ENCODE assay signal across 14 cellular contexts in genomic region chr1:234409328-234409727, GRCh38. TPM values are rescaled to one million over a fixed set of nuclear protein-coding genes. Genes with fewer than 3 reads are reported as not detected.
DNase-seq lines count a peak whose midpoint lies in the region; ATAC-seq, FAIRE-seq and TF ChIP-seq lines count a peak whose summit lies in the region.
"Had no signal": no experiment of that assay in that cellular context is flagged by ENCODE, and none has a peak within 500 bp of the region (broad histone marks: within the 10 kb centered on the region; RNA-seq: fewer than 3 reads in every experiment).

No MANE protein-coding gene starts in this region.

- H3K4me3 ChIP-seq in A549, result no peak overlapping the region
- no peak overlapping the region for H3K4me3 ChIP-seq in epithelial cell of esophagus (ENCODE audit: low read length)
- no peak overlapping the region for H3K4me3 ChIP-seq in ascending aorta
- H3K4me3 ChIP-seq in testis, result no peak overlapping the region
- H3K4me3 ChIP-seq: stomach had no signal

- H3K4me3 Mint-ChIP-seq in T-helper 2 cell treated with Interferon-gamma antibody and Interleukin-4, amounts not matched to agents 5 μg/mL and 100 μg/mL, for 36 hours, result peak overlapping the region; percentile 72
- H3K4me3 Mint-ChIP-seq: activated B cell treated with CpG ODN at 0.5 μM for 24 hours had no signal

- H3K4me1 ChIP-seq in A549 (no peaks in the 10 kb centered on the region), ascending aorta (no peaks in the 10 kb centered on the region), testis (no peaks in the 10 kb centered on the region)
- H3K4me1 ChIP-seq: stomach had no signal

- H3K27ac Mint-ChIP-seq in T-helper 2 cell treated with Interferon-gamma antibody and Interleukin-4, amounts not matched to agents 5 μg/mL and 100 μg/mL, for 36 hours, result peak overlapping the region; percentile 94
- H3K27ac Mint-ChIP-seq: activated B cell treated with CpG ODN at 0.5 μM for 24 hours had no signal

- WGBS in A549 (ENCODE audit: missing lambda C conversion rate), result 83% methylated on average over 5 of the region's 5 CpGs
- WGBS in testis, 2 donors, result 82 to 84% methylated on average over 5 of the region's 5 CpGs

- no peak for TF ChIP-seq EP300 in A549 (IDR thresholded peaks at IDR 0.05)

- H3K27ac ChIP-seq in A549, result no peak overlapping the region
- no peak overlapping the region for H3K27ac ChIP-seq in ascending aorta
- no peak overlapping the region for H3K27ac ChIP-seq in testis
- H3K27ac ChIP-seq: neutrophil, stomach had no signal

- intact Hi-C loops in ascending aorta (cut with DNase I), result no loop called here
- intact Hi-C loops in testis (cut with DNase I; ENCODE audit: low total_unique reads), result no loop called here

- peak in 1 of 2 experiments; percentile 34; a peak in 2 of 5 replicates for TF ChIP-seq RAD21 in A549 (conservative IDR thresholded peaks at IDR 0.05 in 1 of 2, IDR thresholded peaks at IDR 0.05 in 1 of 2)

- POLR2A ChIA-PET in A549 (lab: Yijun Ruan, JAX), result no interaction called here

- ATAC-seq in A549, result no peak
- no peak for ATAC-seq in GM19023 (IDR thresholded peaks at IDR 0.05; ENCODE audit: unreplicated experiment)

- H3K36me3 Mint-ChIP-seq in T-helper 2 cell treated with Interferon-gamma antibody and Interleukin-4, amounts not matched to agents 5 μg/mL and 100 μg/mL, for 36 hours (ENCODE audit: low read depth), result peaks cover 40% of the 10 kb centered on the region

- CTCF ChIA-PET in A549 (lab: Yijun Ruan, JAX), result interaction anchor here (1.0 to 1.8 kb wide), 3 partner anchors 28 to 294 kb away, joined by 3 to 6 read pairs (median 3); no protein-coding TSS in a partner anchor

- peaks cover 0 to 3% of the 10 kb centered on the region in 2 donors for H3K36me3 ChIP-seq in ascending aorta
- no peaks in the 10 kb centered on the region for H3K36me3 ChIP-seq in testis (ENCODE audit: low read depth, missing control alignments)
- H3K36me3 ChIP-seq: neutrophil had no signal

- H3K9me3 ChIP-seq in A549, result no peaks in the 10 kb centered on the region
- H3K9me3 ChIP-seq in ascending aorta, result no peaks in the 10 kb centered on the region
- H3K9me3 ChIP-seq in testis, result no peaks in the 10 kb centered on the region
- H3K9me3 ChIP-seq: neutrophil, stomach had no signal

- peak in 1 of 2 experiments; percentile 19 for DNase-seq in A549 (ENCODE audit: low read depth in 1 of 2, low spot score in 1 of 2)
- no peak for DNase-seq in D721Med (ENCODE audit: insufficient read length, low spot score)
- DNase-seq in T-helper 2 cell treated with Interferon-gamma antibody and Interleukin-4, amounts not matched to agents 5 μg/mL and 100 μg/mL, for 36 hours (ENCODE audit: low spot score), result peak; percentile 23
- no peak for DNase-seq in epithelial cell of esophagus (ENCODE audit: low read depth)
- DNase-seq in ascending aorta (ENCODE audit: low spot score in 2 of 2), result no peak
- no peak for DNase-seq in testis
- DNase-seq in NCI-H1105 (lab: John Stamatoyannopoulos, UW), result no peak
- DNase-seq: activated B cell treated with CpG ODN at 0.5 μM for 24 hours, NCI-H187 treated with DMSO at 0.1 percent for 48 hours, stomach had no signal

- H3K9me3 Mint-ChIP-seq in T-helper 2 cell treated with Interferon-gamma antibody and Interleukin-4, amounts not matched to agents 5 μg/mL and 100 μg/mL, for 36 hours, result no peaks in the 10 kb centered on the region
- H3K9me3 Mint-ChIP-seq: activated B cell treated with CpG ODN at 0.5 μM for 24 hours had no signal

- no peaks in the 10 kb centered on the region for H3K27me3 Mint-ChIP-seq in T-helper 2 cell treated with Interferon-gamma antibody and Interleukin-4, amounts not matched to agents 5 μg/mL and 100 μg/mL, for 36 hours (ENCODE audit: low read depth)
- H3K27me3 Mint-ChIP-seq: activated B cell treated with CpG ODN at 0.5 μM for 24 hours had no signal

- H3K4me1 Mint-ChIP-seq in T-helper 2 cell treated with Interferon-gamma antibody and Interleukin-4, amounts not matched to agents 5 μg/mL and 100 μg/mL, for 36 hours (ENCODE audit: low read depth), result peaks cover 31% of the 10 kb centered on the region
- H3K4me1 Mint-ChIP-seq: activated B cell treated with CpG ODN at 0.5 μM for 24 hours had no signal

- TF ChIP-seq POLR2A in A549 (IDR thresholded peaks at IDR 0.05; ENCODE audit: low read length) (no peak), testis (IDR thresholded peaks at IDR 0.05) (no peak)

- FAIRE-seq in A549 (lab: Jason Lieb, UNC) (no peak), D721Med (lab: Jason Lieb, UNC) (peak; percentile 78)
- FAIRE-seq: astrocyte, GM12892 had no signal

- TF ChIP-seq CTCF in A549 (IDR thresholded peaks at IDR 0.05) (no peak; the same call in 2 of the 3 replicates), D721Med (IDR thresholded peaks at IDR 0.05; ENCODE audit: insufficient read depth, missing control alignments) (peak; percentile 21), epithelial cell of esophagus (IDR thresholded peaks at IDR 0.05; ENCODE audit: insufficient read depth, low read depth, low read length, missing control alignments) (peak; percentile 20), ascending aorta (IDR thresholded peaks at IDR 0.05) (no peak), testis (IDR thresholded peaks at IDR 0.05) (no peak)

- H3K4me2 ChIP-seq in A549, result no peak overlapping the region

- H3K27me3 ChIP-seq in ascending aorta (no peaks in the 10 kb centered on the region), testis (no peaks in the 10 kb centered on the region)
- H3K27me3 ChIP-seq: neutrophil, stomach had no signal

TF ChIP-seq in A549, 52 proteins besides CTCF, POLR2A, EP300 and RAD21:
- TF ChIP-seq SMC3 (IDR thresholded peaks at IDR 0.05), result peak; percentile 16; the same call in 1 of the 3 replicates
- TF ChIP-seq NFE2L2 (conservative IDR thresholded peaks at IDR 0.05; ENCODE audit: low read length), result no peak

RNA-seq across cellular contexts. Expression of gene COA6, which starts 36.1 kb away (rescaled TPM):
- polyA plus RNA-seq in A549 (2011; rRNA removed), result 56.9 and 102 TPM in 2 replicates
- polyA plus RNA-seq in A549 (2012; cell fraction: cytosol; rRNA removed), result 63.2 and 78.6 TPM in 2 replicates
- 21.3 and 28.0 TPM in 2 replicates for polyA plus RNA-seq in A549 (2012; cell fraction: nucleus; rRNA removed)
- polyA plus RNA-seq in A549 (2017; fragmentation: RNase III; extraction: RNeasy Plus Mini Kit Qiagen cat#74134 plus additional on column Dnase treatment), result 133 to 134 TPM (median 133 TPM) in 3 replicates
- polyA minus RNA-seq in A549 (2011; rRNA and poly(A)+ RNA removed), result 7.8 and 7.9 TPM in 2 replicates
- not detected for total RNA-seq in ascending aorta
- total RNA-seq in testis, result 10 to 100 TPM in 1 of 2 donors, 1 to 10 TPM in 1; 9.7 to 11.1 TPM
- polyA plus RNA-seq in testis (ENCODE audit: insufficient read depth, low read depth, low replicate concordance), result 18.2 TPM

Comparison
In these comparisons a context has a peak if more than half of its experiments do, and no peak if none do; other contexts are left out.
1. CTCF ChIP-seq: peak in D721Med (single experiment) and epithelial cell of esophagus (single experiment); none in A549 (single experiment), ascending aorta (0 of 3) and testis (0 of 3).